8 cellular contexts compared by ENCODE assay signal in the genomic region with DNA sequence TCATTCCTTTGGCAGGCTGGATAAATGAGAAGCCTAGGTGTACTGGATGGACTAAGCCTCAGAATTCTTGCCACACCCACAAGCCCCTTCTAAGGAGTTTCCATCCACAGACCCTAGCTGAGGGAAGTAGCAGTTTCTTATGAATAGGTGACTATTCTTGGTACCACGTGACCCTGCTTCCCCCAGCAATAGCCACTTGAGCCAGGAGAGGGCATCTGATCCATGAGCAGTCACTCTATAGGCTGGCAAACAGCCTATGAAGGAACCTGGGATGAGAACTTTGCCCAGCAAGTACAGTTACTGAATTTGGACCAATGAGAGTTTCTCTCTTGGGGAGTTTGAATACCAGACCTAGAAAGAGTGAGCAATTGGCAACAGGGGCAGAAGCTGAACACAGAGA.
DNase-seq lines count a peak whose midpoint lies in the region; ATAC-seq and TF ChIP-seq lines count a peak whose summit lies in the region.

No MANE protein-coding gene starts in this region.

- no peak overlapping the region for H3K9ac ChIP-seq in OCI-LY3 (ENCODE audit: low read length)

- BruUV-seq in Caco-2 (replicated peaks; lab: Mats Ljungman, UMichigan): no TSS peak

- H3K36me3 Mint-ChIP-seq in Caco-2 (ENCODE audit: insufficient read depth, unreplicated experiment): no peaks in the 10 kb centered on the region
- no peaks in the 10 kb centered on the region for H3K36me3 Mint-ChIP-seq in T-cell

- no peaks in the 10 kb centered on the region for H3K79me2 ChIP-seq in OCI-LY3 (ENCODE audit: low read length)

- ATAC-seq in GM18909 (IDR thresholded peaks at IDR 0.05; ENCODE audit: poor library complexity, unreplicated experiment) (peak; percentile 87), HG03103 (IDR thresholded peaks at IDR 0.05; ENCODE audit: low read depth, unreplicated experiment) (peak; percentile 90), T-cell (replicated peaks in 1 of 4) (no peak)

- H3K9me3 ChIP-seq in Caco-2: no peaks in the 10 kb centered on the region
- no peaks in the 10 kb centered on the region for H3K9me3 ChIP-seq in OCI-LY3 (ENCODE audit: insufficient read depth, low read length)
- H3K9me3 ChIP-seq in spleen: no peaks in the 10 kb centered on the region

- H3K9me3 Mint-ChIP-seq in Caco-2 (ENCODE audit: unreplicated experiment): no peaks in the 10 kb centered on the region
- no peaks in the 10 kb centered on the region for H3K9me3 Mint-ChIP-seq in T-cell

- no peak overlapping the region for H2AFZ ChIP-seq in OCI-LY3 (ENCODE audit: low read depth, low read length)

- H3K27me3 Mint-ChIP-seq in Caco-2 (ENCODE audit: insufficient read depth, unreplicated experiment) (peaks cover 6% of the 10 kb centered on the region), T-cell (peaks cover 0 to 59% of the 10 kb centered on the region in 2 donors)

- POLR2A ChIA-PET in Caco-2 (lab: Charles Lee) (no interaction called here), T-cell (lab: Charles Lee) (no interaction called here)

- H3K27ac Mint-ChIP-seq in Caco-2 (ENCODE audit: unreplicated experiment) (no peak overlapping the region), T-cell (no peak overlapping the region)

- H3K4me1 ChIP-seq in Caco-2 (no peaks in the 10 kb centered on the region), OCI-LY3 (ENCODE audit: low read length) (peaks cover 6% of the 10 kb centered on the region; the same call in 1 of the 2 replicates), spleen (no peaks in the 10 kb centered on the region)

- 0 to 10% (median 5%) methylated on average over 1 of the region's 1 CpG for WGBS in spleen, 5 donors

- H3K4me3 Mint-ChIP-seq in Caco-2 (ENCODE audit: unreplicated experiment) (no peak overlapping the region), T-cell (no peak overlapping the region)

- CTCF ChIA-PET in Caco-2 (lab: Charles Lee): no interaction called here
- CTCF ChIA-PET in T-cell (lab: Charles Lee): interaction anchor here in 1 of 2 donors (1.9 kb wide), 1 partner anchor 9 kb away, joined by 7 read pairs; no protein-coding TSS in a partner anchor

- TF ChIP-seq CTCF in Caco-2 (IDR thresholded peaks at IDR 0.05; ENCODE audit: insufficient read depth in 1 of 2, low read depth in 1 of 2, low read length in 1 of 2, severe bottlenecking in 1 of 2, unreplicated experiment in 1 of 2) (peak; percentile 25 to 37), OCI-LY3 (IDR thresholded peaks at IDR 0.05; ENCODE audit: low read depth, low read length) (peak; percentile 37), spleen (IDR thresholded peaks at IDR 0.05 in 8 of 11, conservative IDR thresholded peaks at IDR 0.05 in 3 of 11) (no peak)

- H3K36me3 ChIP-seq in Caco-2 (ENCODE audit: control insufficient read depth, insufficient read depth, low read length) (no peaks in the 10 kb centered on the region), OCI-LY3 (replicated peaks; ENCODE audit: low read depth, low read length) (no peaks in the 10 kb centered on the region), spleen (no peaks in the 10 kb centered on the region)

- TF ChIP-seq POLR2A in spleen (IDR thresholded peaks at IDR 0.05): no peak

- H3K4me1 Mint-ChIP-seq in Caco-2 (ENCODE audit: low read depth, unreplicated experiment) (no peaks in the 10 kb centered on the region), T-cell (no peaks in the 10 kb centered on the region)

- H3K27me3 ChIP-seq in Caco-2 (replicated peaks; ENCODE audit: control insufficient read depth, insufficient read depth, low read length) (no peaks in the 10 kb centered on the region), OCI-LY3 (ENCODE audit: low read depth, low read length) (peaks cover 16% of the 10 kb centered on the region), spleen (replicated peaks in 1 of 7) (peaks cover 0 to 42% (median 0%) of the 10 kb centered on the region in 7 donors)

- H3K4me3 ChIP-seq in Caco-2 (ENCODE audit: low read depth, low read length): no peak overlapping the region
- H3K4me3 ChIP-seq in OCI-LY3 (ENCODE audit: low read length): no peak overlapping the region
- no peak overlapping the region for H3K4me3 ChIP-seq in spleen

- no peak overlapping the region for H3K4me2 ChIP-seq in OCI-LY3 (ENCODE audit: low read length)

- intact Hi-C loops in Caco-2 (cut with micrococcal nuclease; ENCODE audit: unreplicated experiment) (no loop called here), spleen (cut with DNase I; ENCODE audit: low total_unique reads) (no loop called here)

- H3K27ac ChIP-seq in OCI-LY3 (ENCODE audit: low read length) (no peak overlapping the region), spleen (no peak overlapping the region)

- DNase-seq in Caco-2 (peak; percentile 45 to 57), germinal center (ENCODE audit: low spot score) (peak; percentile 3), spleen (no peak), T-cell (no peak), T1000 (lab: John Stamatoyannopoulos, UW) (no peak)

- H4K20me1 ChIP-seq in OCI-LY3 (ENCODE audit: insufficient read depth, low read length): no peaks in the 10 kb centered on the region

Comparison
In these comparisons a context has a peak if more than half of its experiments do, and no peak if none do; other contexts are left out.
1. DNase-seq: peak in Caco-2 (2 of 2) and germinal center (single experiment); none in spleen (single experiment), T-cell (0 of 34) and T1000 (single experiment).
2. CTCF ChIP-seq: peak in Caco-2 (2 of 2) and OCI-LY3 (single experiment); none in spleen (0 of 11).
3. ATAC-seq: peak in GM18909 (single experiment) and HG03103 (single experiment); none in T-cell (0 of 4).